In genomic region chr1:110336300-110337039, GRCh38 we compare ENCODE assay signal across 1 cellular context.
TF ChIP-seq lines count a peak whose summit lies in the region.

No MANE protein-coding gene starts in this region.

TF ChIP-seq in HCT116, 20 proteins besides CTCF, POLR2A, EP300 and RAD21 (continued from another document):
- TF ChIP-seq ZBTB33 (IDR thresholded peaks at IDR 0.05; ENCODE audit: extremely low read depth, insufficient replicate concordance, low read length): no peak
- TF ChIP-seq POLR2AphosphoS5 (IDR thresholded peaks at IDR 0.05; ENCODE audit: low read depth, low read length): no peak
- TF ChIP-seq FOSL1 (IDR thresholded peaks at IDR 0.05; ENCODE audit: low read depth): no peak; the same call in 1 of the 2 replicates
- peak; percentile 61; the same call in 1 of the 2 replicates for TF ChIP-seq CEBPB (IDR thresholded peaks at IDR 0.05; ENCODE audit: low read depth)
- peak; percentile 53 for TF ChIP-seq SIN3A (IDR thresholded peaks at IDR 0.05; ENCODE audit: low read depth)
- TF ChIP-seq SP1 (IDR thresholded peaks at IDR 0.05; ENCODE audit: low read depth): peak; percentile 55
- TF ChIP-seq TCF7L2 (IDR thresholded peaks at IDR 0.05; ENCODE audit: borderline replicate concordance, extremely low read depth, insufficient read depth, insufficient read length): peak; percentile 85
- no peak for TF ChIP-seq EZH2 (IDR thresholded peaks at IDR 0.05)
- TF ChIP-seq JUND (IDR thresholded peaks at IDR 0.05): peak; percentile 60; the same call in 1 of the 2 replicates
- TF ChIP-seq ELF1 (IDR thresholded peaks at IDR 0.05; ENCODE audit: borderline replicate concordance, low read depth): no peak
